In genomic region chr12:100632445-100632892, GRCh38 we compare ENCODE assay signal across 22 cellular contexts. TPM values are rescaled to one million over a fixed set of nuclear protein-coding genes. Genes with fewer than 3 reads are reported as not detected.
DNase-seq lines count a peak whose midpoint lies in the region; ATAC-seq, FAIRE-seq and TF ChIP-seq lines count a peak whose summit lies in the region.
"Had no signal": no experiment of that assay in that cellular context is flagged by ENCODE, and none has a peak within 500 bp of the region (broad histone marks: within the 10 kb centered on the region; RNA-seq: fewer than 3 reads in every experiment).

No MANE protein-coding gene starts in this region.

- H3K36me3 Mint-ChIP-seq in progenitor cell of endocrine pancreas (ENCODE audit: insufficient read depth) = peaks cover 23% of the 10 kb centered on the region

- H3K27ac ChIP-seq in thyroid gland = no peak overlapping the region
- H3K27ac ChIP-seq: BLaER1, esophagus muscularis mucosa, neural progenitor cell, upper lobe of right lung had no signal

- peak; percentile 46 for DNase-seq in DMS53 (lab: John Stamatoyannopoulos, UW)
- DNase-seq in glomerular visceral epithelial cell (ENCODE audit: extremely low spot score) = peak; percentile 19
- DNase-seq in progenitor cell of endocrine pancreas (ENCODE audit: low spot score, unreplicated experiment) = no peak
- DNase-seq in activated CD4-positive, alpha-beta T cell treated with anti-CD3 and anti-CD28 coated beads, Interleukin-2, amount 50 U/mL, for 1 hour = no peak
- no peak for DNase-seq in NCI-H1417 treated with DMSO at 0.1 percent for 48 hours (lab: John Stamatoyannopoulos, UW)
- DNase-seq in thyroid gland = no peak
- no peak for DNase-seq in GM12891 (ENCODE audit: insufficient read length, low spot score)
- DNase-seq: activated CD4-positive, alpha-beta T cell treated with anti-CD3 and anti-CD28 coated beads for 48 hours; activated naive CD4-positive, alpha-beta T cell treated with anti-CD3 and anti-CD28 coated beads for 36 hours; COR-L47; foreskin melanocyte; hippocampal formation; Karpas-422; NCI-H526 treated with DMSO at 0.1 percent for 48 hours; SK-N-SH; T-helper 2 cell; upper lobe of right lung had no signal

- H3K27me3 Mint-ChIP-seq in progenitor cell of endocrine pancreas = no peaks in the 10 kb centered on the region

- H3K4me3 ChIP-seq in thyroid gland (replicated peaks in 1 of 3) = no peak overlapping the region
- H3K4me3 ChIP-seq: BLaER1, esophagus muscularis mucosa, neural progenitor cell, upper lobe of right lung had no signal

- peak; percentile 78 for ATAC-seq in HG03571 (IDR thresholded peaks at IDR 0.05; ENCODE audit: unreplicated experiment)
- ATAC-seq: upper lobe of right lung had no signal

- FAIRE-seq in GM12891 (lab: Jason Lieb, UNC) = no peak
- FAIRE-seq: H1 had no signal

- H3K4me1 Mint-ChIP-seq in progenitor cell of endocrine pancreas (ENCODE audit: low read depth) = peaks cover 28% of the 10 kb centered on the region
- H3K4me1 Mint-ChIP-seq: neural progenitor cell had no signal

- H3K4me1 ChIP-seq in thyroid gland = no peaks in the 10 kb centered on the region
- H3K4me1 ChIP-seq: BLaER1, esophagus muscularis mucosa, neural progenitor cell, upper lobe of right lung had no signal

- no peaks in the 10 kb centered on the region for H3K36me3 ChIP-seq in thyroid gland
- H3K36me3 ChIP-seq: BLaER1, esophagus muscularis mucosa, neural progenitor cell, upper lobe of right lung had no signal

- H3K9me3 Mint-ChIP-seq in progenitor cell of endocrine pancreas (ENCODE audit: low read depth) = peaks cover 16% of the 10 kb centered on the region
- H3K9me3 Mint-ChIP-seq: activated naive CD4-positive, alpha-beta T cell treated with anti-CD3 and anti-CD28 coated beads for 36 hours; neural progenitor cell had no signal

- intact Hi-C loops in thyroid gland (cut with DNase I) = no loop called here

- TF ChIP-seq CTCF in progenitor cell of endocrine pancreas (IDR thresholded peaks at IDR 0.05; ENCODE audit: unreplicated experiment) = no peak
- TF ChIP-seq CTCF in thyroid gland (IDR thresholded peaks at IDR 0.05) = no peak

- 64 to 83% methylated on average over 4 of the region's 4 CpGs for WGBS in thyroid gland, 2 donors

- no peaks in the 10 kb centered on the region for H3K27me3 ChIP-seq in thyroid gland
- H3K27me3 ChIP-seq: BLaER1, esophagus muscularis mucosa, neural progenitor cell, upper lobe of right lung had no signal

- H3K27ac Mint-ChIP-seq in progenitor cell of endocrine pancreas = peak overlapping the region; percentile 91
- H3K27ac Mint-ChIP-seq: activated naive CD4-positive, alpha-beta T cell treated with anti-CD3 and anti-CD28 coated beads for 36 hours; neural progenitor cell had no signal

- TF ChIP-seq POLR2A in thyroid gland (IDR thresholded peaks at IDR 0.05) = no peak
- no peak for TF ChIP-seq POLR2A in GM12891 (IDR thresholded peaks at IDR 0.05; ENCODE audit: low read depth, low read length)

- peak overlapping the region; percentile 12 for H3K4me3 Mint-ChIP-seq in progenitor cell of endocrine pancreas (ENCODE audit: low read depth)
- H3K4me3 Mint-ChIP-seq: activated naive CD4-positive, alpha-beta T cell treated with anti-CD3 and anti-CD28 coated beads for 36 hours; neural progenitor cell had no signal

- H3K9me3 ChIP-seq in thyroid gland = no peaks in the 10 kb centered on the region
- H3K9me3 ChIP-seq: BLaER1, esophagus muscularis mucosa, SK-N-SH, upper lobe of right lung had no signal

TF ChIP-seq in GM12891, 5 proteins besides CTCF, POLR2A, EP300 and RAD21:
- no peak for TF ChIP-seq PAX5 (IDR thresholded peaks at IDR 0.05; ENCODE audit: insufficient read depth, low read length, severe bottlenecking)
- no peak for TF ChIP-seq TAF1 (IDR thresholded peaks at IDR 0.05; ENCODE audit: low read depth, low read length)
- no peak for TF ChIP-seq POLR2AphosphoS5 (IDR thresholded peaks at IDR 0.05; ENCODE audit: low read depth, low read length)
- no peak for TF ChIP-seq SPI1 (IDR thresholded peaks at IDR 0.05; ENCODE audit: low read depth, low read length)
- no peak for TF ChIP-seq POU2F2 (IDR thresholded peaks at IDR 0.05; ENCODE audit: low read depth, low read length)

RNA-seq across cellular contexts. Expression of gene GAS2L3, which starts 59.0 kb away (rescaled TPM):
- total RNA-seq in progenitor cell of endocrine pancreas (55.1 and 56.8 TPM in 2 replicates), thyroid gland (10 to 100 TPM in 1 of 4 donors, 1 to 10 TPM in 3; 2.4 to 10.2 (median 3.3) TPM)
- 0.76 TPM for polyA plus RNA-seq in GM12891 (2012; ENCODE audit: low read depth, missing spikeins)

Comparison
In these comparisons a context has a peak if more than half of its experiments do, and no peak if none do; other contexts are left out.
1. DNase-seq: peak in DMS53 (single experiment) and glomerular visceral epithelial cell (single experiment); none in progenitor cell of endocrine pancreas (single experiment), activated CD4-positive, alpha-beta T cell treated with anti-CD3 and anti-CD28 coated beads, Interleukin-2, amount 50 U/mL, for 1 hour (single experiment), NCI-H1417 treated with DMSO at 0.1 percent for 48 hours (single experiment), thyroid gland (0 of 2) and GM12891 (single experiment).